ENCODE assay signal across 8 cellular contexts in the genomic region with DNA sequence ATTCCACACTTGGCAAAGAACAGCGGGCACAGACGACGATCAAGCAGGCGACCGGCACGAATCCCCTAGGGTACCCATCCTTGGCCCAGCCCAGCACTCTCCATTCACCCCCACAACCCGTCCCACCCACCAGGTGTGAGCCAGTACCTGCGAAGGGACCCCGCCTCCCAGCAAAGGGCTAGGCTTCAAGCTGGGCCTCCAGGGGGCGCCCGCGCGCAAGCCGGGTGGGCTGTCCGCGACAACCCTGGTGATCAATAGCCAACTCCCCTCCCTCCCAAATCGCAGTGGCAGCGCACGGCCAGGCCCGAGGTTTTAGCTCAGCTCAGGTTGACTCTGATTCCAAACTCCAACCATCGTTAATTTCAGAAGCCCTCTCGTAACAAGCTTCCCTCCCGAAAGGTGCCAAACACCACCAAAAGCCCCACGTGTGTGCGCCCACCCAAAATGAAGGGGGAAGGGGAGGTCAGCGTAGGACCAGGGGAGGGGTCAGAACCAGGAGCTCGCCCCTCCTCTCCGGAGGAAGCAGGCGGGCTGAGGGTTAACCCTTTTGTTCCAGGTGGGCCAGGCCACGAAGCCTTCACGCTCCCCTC.
DNase-seq lines count a peak whose midpoint lies in the region; ATAC-seq and TF ChIP-seq lines count a peak whose summit lies in the region.

No MANE protein-coding gene starts in this region.

- H3K4me3 ChIP-seq in WERI-Rb-1 (ENCODE audit: low read depth, low read length), result peak overlapping the region; percentile 45
- H3K4me3 ChIP-seq in cardiac fibroblast (replicated peaks in 1 of 2; ENCODE audit: low read depth in 2 of 2, low read length in 2 of 2), result peak overlapping the region; percentile 32 to 54

- no peak for ATAC-seq in HG02938 (IDR thresholded peaks at IDR 0.05; ENCODE audit: unreplicated experiment)

- no peak overlapping the region for H3K27ac ChIP-seq in WERI-Rb-1

- no peaks in the 10 kb centered on the region for H3K9me3 ChIP-seq in WERI-Rb-1 (ENCODE audit: severe bottlenecking)

- TF ChIP-seq CTCF in WERI-Rb-1 (IDR thresholded peaks at IDR 0.05; ENCODE audit: low read depth, low read length) (peak; percentile 96), cardiac fibroblast (IDR thresholded peaks at IDR 0.05; ENCODE audit: low read depth, low read length) (peak; percentile 94)

- H3K36me3 ChIP-seq in WERI-Rb-1, result no peaks in the 10 kb centered on the region

- no peaks in the 10 kb centered on the region for H3K27me3 ChIP-seq in WERI-Rb-1 (ENCODE audit: insufficient read depth, low read depth, severe bottlenecking)

- peak; percentile 84 for DNase-seq in GM03348 (ENCODE audit: low spot score)
- DNase-seq in NCI-H1092 (lab: John Stamatoyannopoulos, UW), result peak; percentile 15
- peak; percentile 84 for DNase-seq in WERI-Rb-1
- peak; percentile 17 to 33 for DNase-seq in cardiac fibroblast (ENCODE audit: low read depth in 2 of 2)
- DNase-seq in left kidney (ENCODE audit: low read depth, low spot score), result peak; percentile 91
- peak; percentile 38 to 54 for DNase-seq in stimulated activated CD4-positive, alpha-beta T cell treated with anti-CD3 and anti-CD28 coated beads, Interleukin-4, amount 100 ng/mL, for 4 hours
- no peak for DNase-seq in amniotic stem cell (lab: John Stamatoyannopoulos, UW)
